ENCODE assay signal across 2 cellular contexts in the genomic region with DNA sequence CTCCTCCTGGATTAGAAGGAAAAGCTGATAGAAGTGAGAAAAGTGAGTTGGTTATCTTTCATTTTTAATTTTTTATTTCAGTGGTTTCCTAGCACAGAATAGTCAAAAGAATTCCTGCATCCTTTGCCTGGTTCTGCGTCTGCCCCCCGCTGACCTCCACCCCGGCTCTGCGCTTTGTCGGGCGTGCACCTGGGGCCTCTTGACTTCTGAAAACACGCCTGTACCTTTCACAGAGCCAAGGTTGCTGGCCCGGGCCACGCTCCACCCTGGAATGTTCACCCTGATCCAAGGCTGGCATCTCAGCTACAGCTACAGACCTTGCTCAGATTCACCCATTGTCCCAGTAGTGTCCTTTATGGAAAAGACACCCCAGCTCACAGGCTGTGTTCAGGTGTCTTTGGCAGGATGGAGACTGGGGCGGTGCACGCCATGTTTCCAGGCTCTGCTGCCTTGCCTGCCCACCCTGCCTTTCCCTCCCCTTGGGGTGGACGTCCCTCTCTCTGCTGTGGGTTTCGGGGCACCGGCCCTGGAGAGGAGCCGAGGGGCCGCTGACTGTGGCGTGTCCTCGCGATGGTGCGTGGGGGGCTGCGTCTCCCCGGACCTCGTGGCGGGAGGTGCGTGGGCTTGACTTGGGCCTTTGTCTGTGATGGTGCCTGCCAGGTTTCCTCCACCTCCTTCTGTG.
TF ChIP-seq lines count a peak whose summit lies in the region.

No MANE protein-coding gene starts in this region.

TF ChIP-seq in K562, 482 proteins besides CTCF, POLR2A, EP300 and RAD21:
- peak; percentile 51 for TF ChIP-seq POLR2G (IDR thresholded peaks at IDR 0.05; ENCODE audit: low read depth, low read length)
- TF ChIP-seq ZNF253 (CRISPR knock-in tag; conservative IDR thresholded peaks at IDR 0.05) = no peak
TF ChIP-seq in K562: peak in this region for 1.

TF ChIP-seq in HepG2, 621 proteins besides CTCF, POLR2A, EP300 and RAD21:
- TF ChIP-seq TAF15 (IDR thresholded peaks at IDR 0.05; ENCODE audit: low read depth, low read length, poor library complexity, severe bottlenecking) (no peak), AGO2 (optimal IDR thresholded peaks at IDR 0.05; ENCODE audit: low read depth, low read length) (peak; percentile 27)
